21 cellular contexts compared by ENCODE assay signal in genomic region chr12:24223926-24224325, GRCh38.
DNase-seq lines count a peak whose midpoint lies in the region; ATAC-seq, FAIRE-seq and TF ChIP-seq lines count a peak whose summit lies in the region.
"Had no signal": no experiment of that assay in that cellular context is flagged by ENCODE, and none has a peak within 500 bp of the region (broad histone marks: within the 10 kb centered on the region; RNA-seq: fewer than 3 reads in every experiment).

No MANE protein-coding gene starts in this region.

- no peak overlapping the region for H3K56ac ChIP-seq in IMR-90 (ENCODE audit: extremely low read depth, insufficient read depth, low read length)
- no peak overlapping the region for H3K56ac ChIP-seq in H1 (replicated peaks; ENCODE audit: insufficient read length, low read depth, low read length)

- H3K4me3 ChIP-seq in IMR-90 (ENCODE audit: insufficient read depth, low read depth, low read length) (no peak overlapping the region), H1 (ENCODE audit: extremely low read depth in 1 of 4, insufficient read depth in 2 of 4, low read depth in 3 of 4, low read length in 4 of 4) (no peak overlapping the region), GM23248 (no peak overlapping the region)
- H3K4me3 ChIP-seq: BLaER1 treated with 17β-estradiol and CSF1 and Interleukin-3, amounts not matched to agents 10 nM and 100 nM; GM12878; GM23338 had no signal

- H4K5ac ChIP-seq in IMR-90 (ENCODE audit: low read depth, low read length) (no peak overlapping the region), H1 (ENCODE audit: insufficient read length, low read depth, low read length) (no peak overlapping the region)

- no peaks in the 10 kb centered on the region for H3K79me2 ChIP-seq in H1 (ENCODE audit: control insufficient read depth in 1 of 2, insufficient read depth in 2 of 2, low read length in 2 of 2)
- no peaks in the 10 kb centered on the region for H3K79me2 ChIP-seq in GM23248 (ENCODE audit: insufficient read depth)

- H2AK5ac ChIP-seq in IMR-90 (ENCODE audit: low read depth, low read length) (peak overlapping the region; percentile 17; the same call in 1 of the 2 replicates), H1 (ENCODE audit: low read depth, low read length) (0 out of 2 replicates have a peak overlapping the region, but pooled peaks have one; percentile 18)

- ATAC-seq in IMR-90 (ENCODE audit: low read depth) (no peak), GM18520 (IDR thresholded peaks at IDR 0.05; ENCODE audit: unreplicated experiment) (no peak)
- ATAC-seq: CD8-positive, alpha-beta T cell; GM12878; GM23338; HCT116 had no signal

- H2AFZ ChIP-seq in IMR-90 (replicated peaks; ENCODE audit: low read length, poor library complexity) = no peak overlapping the region
- no peak overlapping the region for H2AFZ ChIP-seq in H1 (ENCODE audit: low read length)
- H2AFZ ChIP-seq in GM23248 = no peak overlapping the region
- H2AFZ ChIP-seq: GM23338 had no signal

- no peak overlapping the region for H3K23ac ChIP-seq in IMR-90 (ENCODE audit: low read depth, low read length)
- no peak overlapping the region for H3K23ac ChIP-seq in H1 (ENCODE audit: insufficient read length)

- H3K18ac ChIP-seq in IMR-90 (ENCODE audit: low read depth, low read length) = no peak overlapping the region
- H3K18ac ChIP-seq in H1 (ENCODE audit: extremely low read depth, low read length) = no peak overlapping the region

- H4K20me1 ChIP-seq in IMR-90 (ENCODE audit: insufficient read depth, low read length) (no peaks in the 10 kb centered on the region), H1 (replicated peaks in 1 of 2; ENCODE audit: control insufficient read depth in 1 of 2, insufficient read depth in 2 of 2, low read length in 2 of 2) (no peaks in the 10 kb centered on the region), GM23248 (ENCODE audit: insufficient read depth) (no peaks in the 10 kb centered on the region)
- H4K20me1 ChIP-seq: BLaER1 treated with 17β-estradiol and CSF1 and Interleukin-3, amounts not matched to agents 10 nM and 100 nM had no signal

- H3K4me2 ChIP-seq in IMR-90 (ENCODE audit: low read depth, low read length) = no peak overlapping the region
- no peak overlapping the region for H3K4me2 ChIP-seq in H1 (ENCODE audit: insufficient read depth in 1 of 2, low read depth in 2 of 2, low read length in 2 of 2)
- H3K4me2 ChIP-seq in GM23248 (ENCODE audit: unreplicated experiment) = no peak overlapping the region
- H3K4me2 ChIP-seq: GM23338 had no signal

- peak overlapping the region; percentile 55; the same call in 1 of the 2 replicates for H2BK12ac ChIP-seq in H1 (ENCODE audit: low read depth, low read length)

- no peak overlapping the region for H2AK9ac ChIP-seq in IMR-90 (replicated peaks; ENCODE audit: low read depth, low read length, poor library complexity)

- CTCF ChIA-PET in IMR-90 (lab: Yijun Ruan, JAX) (interaction anchor here (0.5 to 0.6 kb wide), 2 partner anchors 123 to 498 kb away, joined by 3 read pairs; no protein-coding TSS in a partner anchor), H1 (lab: Charles Lee; ENCODE audit: partially characterized antibody) (interaction anchor here (0.5 kb wide), 1 partner anchor 294 kb away, joined by 3 read pairs; no protein-coding TSS in a partner anchor)

- in situ Hi-C loops in IMR-90 (cut with MboI; ENCODE audit: low sequenced_read_pairs) (no loop called here), GM23248 (cut with MboI) (no loop called here)

- intact Hi-C loops in IMR-90 (cut with micrococcal nuclease) = no loop called here

- H4K91ac ChIP-seq in IMR-90 (ENCODE audit: insufficient read depth, low read depth, low read length) = no peak overlapping the region; the same call in 1 of the 2 replicates
- H4K91ac ChIP-seq in H1 (replicated peaks; ENCODE audit: insufficient read length, low read length) = no peak overlapping the region

- no peaks in the 10 kb centered on the region for H3K9me2 ChIP-seq in GM23248 (ENCODE audit: insufficient read depth)

- H3K9ac ChIP-seq in IMR-90 (ENCODE audit: low read depth, low read length) = no peak overlapping the region
- H3K9ac ChIP-seq in H1 (replicated peaks in 1 of 4; ENCODE audit: extremely low read depth in 1 of 4, low read depth in 3 of 4, low read length in 3 of 4) = no peak overlapping the region
- H3K9ac ChIP-seq in GM23248 = no peak overlapping the region
- H3K9ac ChIP-seq: BLaER1 treated with 17β-estradiol and CSF1 and Interleukin-3, amounts not matched to agents 10 nM and 100 nM had no signal

- FAIRE-seq in H1 (lab: Jason Lieb, UNC) (no peak), islet of Langerhans (lab: Jason Lieb, UNC) (peak; percentile 93), frontal cortex (lab: Jason Lieb, UNC) (no peak)
- FAIRE-seq: GM12878 had no signal

- H3K9me1 ChIP-seq in IMR-90 (ENCODE audit: insufficient read depth, low read length) = peaks cover 5% of the 10 kb centered on the region

- H4K8ac ChIP-seq in IMR-90 (ENCODE audit: low read depth in 2 of 2, low read length in 2 of 2) = peak overlapping the region in 1 of 2 experiments; percentile 33; a peak in 1 of 4 replicates
- no peak overlapping the region for H4K8ac ChIP-seq in H1 (ENCODE audit: extremely low read depth, insufficient read depth, low read length)

- H3K14ac ChIP-seq in IMR-90 (replicated peaks; ENCODE audit: low read depth, low read length) (peak overlapping the region; percentile 80), H1 (ENCODE audit: insufficient read length) (no peak overlapping the region)

- H2BK15ac ChIP-seq in IMR-90 (ENCODE audit: low read depth, low read length) (peak overlapping the region; percentile 15; the same call in 1 of the 3 replicates), H1 (ENCODE audit: low read length) (no peak overlapping the region)

- peak overlapping the region; percentile 64; the same call in 1 of the 2 replicates for H2BK20ac ChIP-seq in IMR-90 (ENCODE audit: low read depth, low read length)
- no peak overlapping the region for H2BK20ac ChIP-seq in H1 (ENCODE audit: low read length)

- 97% methylated on average over 4 of the region's 9 CpGs; no CpG with 5 or more reads in 1 of the 2 experiments for WGBS in IMR-90 (ENCODE audit: extremely low coverage in 2 of 2, insufficient read length in 1 of 2), 2 experiments
- WGBS in H1 (ENCODE audit: extremely low coverage in 1 of 2, insufficient coverage in 1 of 2, insufficient read length in 1 of 2, insufficient replicate concordance in 2 of 2, low coverage in 1 of 2, low lambda C conversion rate in 2 of 2, missing lambda C conversion rate in 1 of 2), 2 experiments = 90% methylated on average over 9 of the region's 9 CpGs; no CpG with 5 or more reads in 1 of the 2 experiments
- 59 to 64% methylated on average over 9 of the region's 9 CpGs for WGBS in GM23248 (ENCODE audit: low coverage in 1 of 2, low lambda C conversion rate in 2 of 2, missing lambda C conversion rate in 2 of 2), 2 experiments

- BruUV-seq in IMR-90 (replicated peaks; lab: Mats Ljungman, UMichigan) = no TSS peak

- TF ChIP-seq EP300 in H1 (IDR thresholded peaks at IDR 0.05; ENCODE audit: borderline replicate concordance in 1 of 2, low read depth in 2 of 2, low read length in 2 of 2) = no peak

- no peaks in the 10 kb centered on the region for H3K27me3 ChIP-seq in IMR-90 (ENCODE audit: control insufficient read depth, insufficient read depth, low read length)
- no peaks in the 10 kb centered on the region for H3K27me3 ChIP-seq in H1 (replicated peaks in 1 of 4; ENCODE audit: control insufficient read depth in 3 of 4, extremely low read depth in 1 of 4, insufficient read depth in 3 of 4, low read length in 3 of 4)
- H3K27me3 ChIP-seq in GM23248 (replicated peaks; ENCODE audit: insufficient read depth) = no peaks in the 10 kb centered on the region
- H3K27me3 ChIP-seq: BLaER1 treated with 17β-estradiol and CSF1 and Interleukin-3, amounts not matched to agents 10 nM and 100 nM had no signal

- H3K36me3 ChIP-seq in IMR-90 (ENCODE audit: control insufficient read depth, insufficient read depth, low read length) (no peaks in the 10 kb centered on the region), H1 (ENCODE audit: control insufficient read depth in 2 of 4, insufficient read depth in 4 of 4, low read length in 3 of 4) (no peaks in the 10 kb centered on the region; a peak in 1 of 8 replicates), GM23248 (ENCODE audit: low read depth) (no peaks in the 10 kb centered on the region)
- H3K36me3 ChIP-seq: BLaER1 treated with 17β-estradiol and CSF1 and Interleukin-3, amounts not matched to agents 10 nM and 100 nM had no signal

- H3K27ac ChIP-seq in IMR-90 (ENCODE audit: insufficient read depth, low read length) (no peak overlapping the region), H1 (ENCODE audit: low read depth, low read length) (no peak overlapping the region), GM23248 (no peak overlapping the region)
- H3K27ac ChIP-seq: HL-60 had no signal

- H3K79me1 ChIP-seq in IMR-90 (ENCODE audit: low read depth in 1 of 2, low read length in 2 of 2) (peaks cover 4% of the 10 kb centered on the region in 2 experiments; a peak in 3 of 4 replicates), H1 (ENCODE audit: low read depth, low read length) (no peaks in the 10 kb centered on the region)

- no peak for TF ChIP-seq RAD21 in IMR-90 (IDR thresholded peaks at IDR 0.05; ENCODE audit: low read length)
- no peak for TF ChIP-seq RAD21 in H1 (IDR thresholded peaks at IDR 0.05 in 1 of 2, conservative IDR thresholded peaks at IDR 0.05 in 1 of 2; ENCODE audit: low read depth in 2 of 2, low read length in 2 of 2)

- no peaks in the 10 kb centered on the region for H3F3A ChIP-seq in GM23248 (ENCODE audit: insufficient read depth)

- peak overlapping the region; percentile 19; the same call in 1 of the 2 replicates for H3K4ac ChIP-seq in IMR-90 (ENCODE audit: low read depth, low read length)
- no peak overlapping the region for H3K4ac ChIP-seq in H1 (replicated peaks; ENCODE audit: insufficient read length, low read depth, low read length)

- no peaks in the 10 kb centered on the region; the same call in 1 of the 2 replicates for H3K23me2 ChIP-seq in H1 (ENCODE audit: low read depth, low read length)

- H3K4me1 ChIP-seq in IMR-90 (ENCODE audit: control insufficient read depth, insufficient read depth, low read length) (peaks cover 10% of the 10 kb centered on the region), H1 (replicated peaks in 1 of 4; ENCODE audit: control insufficient read depth in 3 of 4, insufficient read depth in 4 of 4, low read length in 3 of 4) (peaks cover 0 to 3% (median under 1%) of the 10 kb centered on the region in 4 experiments; a peak in 1 of 7 replicates), GM23248 (ENCODE audit: insufficient read depth) (no peaks in the 10 kb centered on the region)

- no peaks in the 10 kb centered on the region for H3K9me3 ChIP-seq in IMR-90 (ENCODE audit: control insufficient read depth, insufficient read depth, low read length)
- no peaks in the 10 kb centered on the region for H3K9me3 ChIP-seq in H1 (ENCODE audit: insufficient read depth in 2 of 2, low read depth in 1 of 2, low read length in 1 of 2)
- no peaks in the 10 kb centered on the region for H3K9me3 ChIP-seq in GM23248 (ENCODE audit: low read depth)
- H3K9me3 ChIP-seq: BLaER1 treated with 17β-estradiol and CSF1 and Interleukin-3, amounts not matched to agents 10 nM and 100 nM had no signal

- POLR2A ChIA-PET in IMR-90 (lab: Charles Lee; ENCODE audit: unreplicated experiment) = no interaction called here
- POLR2A ChIA-PET in H1 (lab: Charles Lee; ENCODE audit: partially characterized antibody) = no interaction called here

- TF ChIP-seq POLR2A in IMR-90 (IDR thresholded peaks at IDR 0.05; ENCODE audit: low read depth, low read length) = no peak
- TF ChIP-seq POLR2A in H1 (IDR thresholded peaks at IDR 0.05; ENCODE audit: control extremely low read depth in 1 of 2, low read depth in 2 of 2, low read length in 2 of 2) = no peak

- H2BK5ac ChIP-seq in IMR-90 (ENCODE audit: low read depth, low read length, poor library complexity, severe bottlenecking) (no peak overlapping the region), H1 (ENCODE audit: low read depth, low read length) (no peak overlapping the region)

- DNase-seq in IMR-90 = no peak
- no peak for DNase-seq in H1 (ENCODE audit: low read depth in 1 of 2, low spot score in 2 of 2)
- DNase-seq in retina = peak; percentile 84
- no peak for DNase-seq in GM23248
- no peak for DNase-seq in frontal cortex (ENCODE audit: low spot score in 2 of 2)
- no peak for DNase-seq in UCSD-AML1 (lab: John Stamatoyannopoulos, UW; ENCODE audit: unreplicated experiment)
- DNase-seq: 8988T; Calu3; CD8-positive, alpha-beta T cell; DMS53; DND-41; EL; H7; HFFc6 had no signal

- dilution Hi-C loops in IMR-90 (cut with HindIII; ENCODE audit: low sequenced_read_pairs, unreplicated experiment) = no loop called here

- peak overlapping the region; percentile 64; the same call in 1 of the 2 replicates for H2BK120ac ChIP-seq in IMR-90 (ENCODE audit: low read depth, low read length)
- H2BK120ac ChIP-seq in H1 (replicated peaks; ENCODE audit: low read depth, low read length) = no peak overlapping the region

- TF ChIP-seq CTCF in IMR-90 (conservative IDR thresholded peaks at IDR 0.05; ENCODE audit: low read depth, low read length) (no peak), H1 (IDR thresholded peaks at IDR 0.05; ENCODE audit: control extremely low read depth in 1 of 3, insufficient read depth in 1 of 3, low read depth in 1 of 3, low read length in 3 of 3) (no peak)
